ENCODE assay signal across 16 cellular contexts in the genomic region with DNA sequence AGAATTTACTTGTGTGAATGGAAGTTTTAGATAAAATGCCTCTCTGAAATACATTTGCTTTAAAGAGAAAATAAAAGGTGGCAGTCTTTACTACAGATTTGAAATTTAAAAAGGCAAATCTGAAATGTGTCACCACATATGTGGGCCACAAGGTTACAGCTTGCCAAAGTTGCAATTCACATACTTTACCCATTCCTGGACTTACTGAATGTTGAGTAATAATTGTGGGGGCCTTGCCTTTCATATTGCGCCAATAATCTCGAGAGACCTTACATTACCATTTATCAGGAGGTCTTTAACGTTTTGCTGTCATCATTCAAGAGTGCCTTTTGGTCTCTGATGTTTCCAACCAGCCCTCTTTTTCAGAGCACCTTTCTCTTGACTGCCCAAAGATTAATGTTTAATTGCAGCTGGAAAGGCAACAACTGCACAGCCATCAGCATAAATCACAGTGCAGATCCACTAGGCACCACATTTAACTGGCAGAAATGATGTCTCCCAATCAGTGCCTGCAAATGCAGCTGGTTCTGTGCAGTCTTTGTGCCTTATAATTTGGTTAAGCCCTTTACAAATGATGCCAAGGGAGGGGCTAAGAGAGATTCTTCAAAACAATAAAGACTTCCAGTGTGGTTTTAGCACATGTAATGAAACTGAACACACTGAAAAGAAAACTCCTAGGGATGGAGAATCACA.
DNase-seq lines count a peak whose midpoint lies in the region; ATAC-seq and TF ChIP-seq lines count a peak whose summit lies in the region.
"Had no signal": no experiment of that assay in that cellular context is flagged by ENCODE, and none has a peak within 500 bp of the region (broad histone marks: within the 10 kb centered on the region; RNA-seq: fewer than 3 reads in every experiment).

No MANE protein-coding gene starts in this region.

- H3K4me2 ChIP-seq in mesendoderm (ENCODE audit: low read length) (no peak overlapping the region), GM23338 (no peak overlapping the region)

- ATAC-seq in T-helper 17 cell (no peak), HG03095 (IDR thresholded peaks at IDR 0.05; ENCODE audit: unreplicated experiment) (no peak), GM23338 (no peak)
- ATAC-seq: heart left ventricle had no signal

- H3K4ac ChIP-seq in mesendoderm (ENCODE audit: low read depth, low read length) = no peak overlapping the region

- H3K18ac ChIP-seq in mesendoderm (ENCODE audit: low read length) = peak overlapping the region; percentile 8

- H3K36me3 Mint-ChIP-seq in chondrocyte (ENCODE audit: low read depth) (peaks cover 2% of the 10 kb centered on the region), T-helper 17 cell (ENCODE audit: low read depth) (no peaks in the 10 kb centered on the region), GM23338 (ENCODE audit: low read depth) (no peaks in the 10 kb centered on the region)
- H3K36me3 Mint-ChIP-seq: activated naive CD8-positive, alpha-beta T cell treated with anti-CD3 and anti-CD28 coated beads, Interleukin-2, amount 10 ng/mL, durations not matched to agents 7 days and 5 days had no signal

- H3K9me3 ChIP-seq in T-helper 17 cell (ENCODE audit: control insufficient read depth, low read length, poor library complexity, severe bottlenecking) = no peaks in the 10 kb centered on the region
- H3K9me3 ChIP-seq: heart left ventricle, lower lobe of right lung, Peyer's patch, upper lobe of left lung had no signal

- H3K27ac Mint-ChIP-seq in chondrocyte (ENCODE audit: unreplicated experiment) (peak overlapping the region; percentile 64), T-helper 17 cell (no peak overlapping the region), GM23338 (no peak overlapping the region)
- H3K27ac Mint-ChIP-seq: activated naive CD8-positive, alpha-beta T cell treated with anti-CD3 and anti-CD28 coated beads, Interleukin-2, amount 10 ng/mL, durations not matched to agents 7 days and 5 days had no signal

- H3K9me3 Mint-ChIP-seq in chondrocyte (ENCODE audit: low read depth) (peaks cover 3% of the 10 kb centered on the region), GM23338 (no peaks in the 10 kb centered on the region)

- H3K27ac ChIP-seq in mesendoderm (ENCODE audit: low read depth, low read length) = no peak overlapping the region
- no peak overlapping the region for H3K27ac ChIP-seq in GM23338 (ENCODE audit: low read depth)
- H3K27ac ChIP-seq: heart left ventricle, lower lobe of right lung, Peyer's patch, upper lobe of left lung had no signal

- H3K9ac ChIP-seq in mesendoderm (ENCODE audit: low read length) = no peak overlapping the region

- no peak overlapping the region for H3K56ac ChIP-seq in mesendoderm (ENCODE audit: low read length)

- H3K9me2 ChIP-seq in GM23338 (ENCODE audit: insufficient read depth) = no peaks in the 10 kb centered on the region; the same call in 1 of the 2 replicates

- H3K4me1 ChIP-seq in mesendoderm (ENCODE audit: control insufficient read depth, low read depth, low read length) = peaks cover 8% of the 10 kb centered on the region
- H3K4me1 ChIP-seq in GM23338 (ENCODE audit: insufficient read depth) = peaks cover 30% of the 10 kb centered on the region
- H3K4me1 ChIP-seq: Peyer's patch had no signal

- peaks cover 3% of the 10 kb centered on the region for H3K79me1 ChIP-seq in mesendoderm (ENCODE audit: low read length)

- H3K79me2 ChIP-seq in mesendoderm (ENCODE audit: control insufficient read depth, insufficient read depth, low read length) (peaks cover 5% of the 10 kb centered on the region), GM23338 (replicated peaks; ENCODE audit: insufficient read depth) (peaks cover 15% of the 10 kb centered on the region; the same call in 1 of the 2 replicates)

- H2AFZ ChIP-seq in GM23338 = no peak overlapping the region

- H3K23ac ChIP-seq in mesendoderm (ENCODE audit: low read length) = no peak overlapping the region

- H3K4me3 ChIP-seq in mesendoderm (ENCODE audit: low read length) (no peak overlapping the region), GM23338 (no peak overlapping the region)
- H3K4me3 ChIP-seq: heart left ventricle, lower lobe of right lung, Peyer's patch, upper lobe of left lung had no signal

- DNase-seq in AG08395 (ENCODE audit: low spot score) (peak; percentile 84), HT1080 (ENCODE audit: low read depth) (peak; percentile 80), chondrocyte (ENCODE audit: low spot score) (no peak), mesendoderm (no peak), T-helper 17 cell (no peak), Kasumi-1 (lab: John Stamatoyannopoulos, UW) (no peak), GM23338 (ENCODE audit: low spot score) (no peak)
- DNase-seq: activated naive CD8-positive, alpha-beta T cell treated with anti-CD3 and anti-CD28 coated beads, Interleukin-2, amount 10 ng/mL, durations not matched to agents 7 days and 5 days; H7; heart left ventricle; lower lobe of right lung; NCI-H345; Peyer's patch; T1000; upper lobe of left lung had no signal

- peaks cover 68% of the 10 kb centered on the region for H3K4me1 Mint-ChIP-seq in chondrocyte (ENCODE audit: low read depth)
- H3K4me1 Mint-ChIP-seq in T-helper 17 cell = no peaks in the 10 kb centered on the region
- H3K4me1 Mint-ChIP-seq in GM23338 = peaks cover 66% of the 10 kb centered on the region
- H3K4me1 Mint-ChIP-seq: activated naive CD8-positive, alpha-beta T cell treated with anti-CD3 and anti-CD28 coated beads, Interleukin-2, amount 10 ng/mL, durations not matched to agents 7 days and 5 days had no signal

- H3K27me3 Mint-ChIP-seq in chondrocyte (ENCODE audit: low read depth) (no peaks in the 10 kb centered on the region), T-helper 17 cell (no peaks in the 10 kb centered on the region), GM23338 (ENCODE audit: insufficient read depth, low read depth, poor library complexity) (peaks cover 2% of the 10 kb centered on the region)
- H3K27me3 Mint-ChIP-seq: activated naive CD8-positive, alpha-beta T cell treated with anti-CD3 and anti-CD28 coated beads, Interleukin-2, amount 10 ng/mL, durations not matched to agents 7 days and 5 days had no signal

- peak overlapping the region; percentile 85 for H2BK15ac ChIP-seq in mesendoderm (replicated peaks; ENCODE audit: low read depth)

- H4K8ac ChIP-seq in mesendoderm (ENCODE audit: low read depth, low read length) = no peak overlapping the region

- H2AK5ac ChIP-seq in mesendoderm (ENCODE audit: low read length) = no peak overlapping the region

- H4K5ac ChIP-seq in mesendoderm (ENCODE audit: low read length) = no peak overlapping the region

- no peaks in the 10 kb centered on the region for H3F3A ChIP-seq in GM23338 (replicated peaks; ENCODE audit: low read depth)

- H2BK5ac ChIP-seq in mesendoderm (ENCODE audit: low read length) = no peak overlapping the region

- H3K36me3 ChIP-seq in mesendoderm (ENCODE audit: control insufficient read depth, insufficient read depth, low read length) = no peaks in the 10 kb centered on the region
- no peaks in the 10 kb centered on the region for H3K36me3 ChIP-seq in GM23338 (ENCODE audit: insufficient read depth)
- H3K36me3 ChIP-seq: heart left ventricle, lower lobe of right lung, Peyer's patch, upper lobe of left lung had no signal

- TF ChIP-seq CTCF in chondrocyte (IDR thresholded peaks at IDR 0.05) (peak; percentile 15), GM23338 (conservative IDR thresholded peaks at IDR 0.05; ENCODE audit: low read depth in 2 of 2) (no peak)

- WGBS in mesendoderm (ENCODE audit: extremely low coverage, insufficient coverage, low lambda C conversion rate) = no CpG with 5 or more reads among the region's 3 CpGs

- H3K27me3 ChIP-seq in mesendoderm (ENCODE audit: insufficient read depth, low read length, poor library complexity) = no peaks in the 10 kb centered on the region
- H3K27me3 ChIP-seq in GM23338 (ENCODE audit: insufficient read depth) = no peaks in the 10 kb centered on the region
- H3K27me3 ChIP-seq: heart left ventricle, Peyer's patch, upper lobe of left lung had no signal

- H3K4me3 Mint-ChIP-seq in chondrocyte (ENCODE audit: unreplicated experiment) (no peak overlapping the region), T-helper 17 cell (no peak overlapping the region), GM23338 (no peak overlapping the region)
- H3K4me3 Mint-ChIP-seq: activated naive CD8-positive, alpha-beta T cell treated with anti-CD3 and anti-CD28 coated beads, Interleukin-2, amount 10 ng/mL, durations not matched to agents 7 days and 5 days had no signal

- H2BK120ac ChIP-seq in mesendoderm (ENCODE audit: low read depth, low read length) = no peak overlapping the region

- H4K20me1 ChIP-seq in GM23338 (replicated peaks; ENCODE audit: insufficient read depth) = peaks cover 2% of the 10 kb centered on the region; the same call in 1 of the 2 replicates

TF ChIP-seq in GM23338, 12 proteins besides CTCF, POLR2A, EP300 and RAD21 (continues in another document):
- TF ChIP-seq ZNF114 (CRISPR knock-in tag; IDR thresholded peaks at IDR 0.05) = no peak
- TF ChIP-seq, protein P1, sequence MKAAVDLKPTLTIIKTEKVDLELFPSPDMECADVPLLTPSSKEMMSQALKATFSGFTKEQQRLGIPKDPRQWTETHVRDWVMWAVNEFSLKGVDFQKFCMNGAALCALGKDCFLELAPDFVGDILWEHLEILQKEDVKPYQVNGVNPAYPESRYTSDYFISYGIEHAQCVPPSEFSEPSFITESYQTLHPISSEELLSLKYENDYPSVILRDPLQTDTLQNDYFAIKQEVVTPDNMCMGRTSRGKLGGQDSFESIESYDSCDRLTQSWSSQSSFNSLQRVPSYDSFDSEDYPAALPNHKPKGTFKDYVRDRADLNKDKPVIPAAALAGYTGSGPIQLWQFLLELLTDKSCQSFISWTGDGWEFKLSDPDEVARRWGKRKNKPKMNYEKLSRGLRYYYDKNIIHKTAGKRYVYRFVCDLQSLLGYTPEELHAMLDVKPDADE (IDR thresholded peaks at IDR 0.05) = no peak
- TF ChIP-seq CREB1 (CRISPR knock-in tag; IDR thresholded peaks at IDR 0.05; ENCODE audit: low read depth) = no peak
- no peak for TF ChIP-seq ZNF331 (CRISPR knock-in tag; IDR thresholded peaks at IDR 0.05; ENCODE audit: low read depth)
- TF ChIP-seq POLR2AphosphoS5 (IDR thresholded peaks at IDR 0.05; ENCODE audit: low read depth) = no peak

Comparison
In these comparisons a context has a peak if more than half of its experiments do, and no peak if none do; other contexts are left out.
1. DNase-seq: peak in AG08395 (single experiment) and HT1080 (single experiment); none in chondrocyte (single experiment), mesendoderm (single experiment), T-helper 17 cell (0 of 3), Kasumi-1 (0 of 2) and GM23338 (single experiment).